In genomic region chr16:31780342-31780741, GRCh38 we compare ENCODE assay signal across 25 cellular contexts.
"Had no signal": no experiment of that assay in that cellular context is flagged by ENCODE, and none has a peak within 500 bp of the region (broad histone marks: within the 10 kb centered on the region; RNA-seq: fewer than 3 reads in every experiment).

No MANE protein-coding gene starts in this region.

- H3K27me3 ChIP-seq: neural progenitor cell, ovary, right lobe of liver, sigmoid colon, stomach, suprapubic skin, testis, tibial artery, transverse colon, upper lobe of right lung, uterus had no signal

- H3K27ac ChIP-seq: neural progenitor cell, ovary, parathyroid adenoma, psoas muscle, right lobe of liver, sigmoid colon, stomach, suprapubic skin, testis, tibial artery, transverse colon, upper lobe of right lung, uterus had no signal

- FAIRE-seq: small intestine had no signal

- DNase-seq: naive thymus-derived CD4-positive, alpha-beta T cell; natural killer cell; occipital lobe; ovary; posterior cingulate gyrus; psoas muscle; right cardiac atrium; right lobe of liver; sigmoid colon; small intestine; stimulated activated CD4-positive, alpha-beta T cell treated with anti-CD3 and anti-CD28 coated beads, Interleukin-1b, Interleukin-23, amount 100 ng/mL, for 48 hours; stimulated activated CD4-positive, alpha-beta T cell treated with anti-CD3 and anti-CD28 coated beads, Interleukin-4, amount 100 ng/mL, for 1 hour; stimulated activated naive B cell treated with anti-CD40 and anti-IgM and Interleukin-4, amounts not matched to agents 10 μg/mL and 1 μg/mL and 100 μg/mL, for 72 hours; stimulated activated naive CD4-positive, alpha-beta T cell treated with Interleukin-2 at 50 U/mL for 16 hours; stomach; substantia nigra; testis; tibial artery; transverse colon; upper lobe of right lung; uterus had no signal

- H3K4me1 ChIP-seq: neural progenitor cell, parathyroid adenoma, psoas muscle, right lobe of liver, sigmoid colon, stomach, suprapubic skin, testis, tibial artery, transverse colon, upper lobe of right lung, uterus had no signal

- ATAC-seq: naive thymus-derived CD4-positive, alpha-beta T cell; natural killer cell; psoas muscle; right cardiac atrium; right lobe of liver; stimulated activated effector memory CD8-positive, alpha-beta T cell treated with anti-CD3 and anti-CD28 coated beads, Interleukin-12 subunit alpha, Interleukin-12 subunit beta, amount 100 ng/mL, for 72 hours; stimulated activated naive B cell treated with anti-CD40 and anti-IgM and Interleukin-4, amounts not matched to agents 10 μg/mL and 1 μg/mL and 100 μg/mL, for 72 hours; upper lobe of right lung had no signal

- H3K9ac ChIP-seq: neural progenitor cell, parathyroid adenoma had no signal

- H3K36me3 ChIP-seq: neural progenitor cell, ovary, right lobe of liver, sigmoid colon, suprapubic skin, tibial artery, transverse colon, upper lobe of right lung, uterus had no signal

- H3K9me3 ChIP-seq: testis had no signal

- H3K4me2 ChIP-seq: neural progenitor cell had no signal

- H3K4me3 ChIP-seq: neural progenitor cell, ovary, psoas muscle, right lobe of liver, sigmoid colon, stomach, suprapubic skin, testis, tibial artery, transverse colon, upper lobe of right lung, uterus had no signal
